Comparison of ENCODE assay signal across 22 cellular contexts in genomic region chr5:53376853-53377252, GRCh38.
"Had no signal": no experiment of that assay in that cellular context is flagged by ENCODE, and none has a peak within 500 bp of the region (broad histone marks: within the 10 kb centered on the region; RNA-seq: fewer than 3 reads in every experiment).

No MANE protein-coding gene starts in this region.

- H3K27me3 ChIP-seq: MG63, SJSA1 had no signal

- H3K36me3 ChIP-seq: SJSA1 had no signal

- H3K27ac ChIP-seq: SJSA1, SK-N-MC had no signal

- H3K9me3 ChIP-seq: SJSA1 had no signal

- DNase-seq: Karpas-422, KG1, MG63, NCI-H1092, NCI-H1105 treated with DMSO at 0.1 percent for 48 hours, NCI-H1417 treated with DMSO at 0.1 percent for 48 hours, NCI-H146, NCI-H1694 treated with DMSO at 0.1 percent for 48 hours, NCI-H1930, NCI-H2081, NCI-H2107, NCI-H2227 treated with DMSO at 0.1 percent for 48 hours, NCI-H446, NCI-H510A, NCI-H524 treated with DMSO at 0.1 percent for 48 hours, NCI-H69, NCI-H774, Right ventricle myocardium superior, RPMI8226, SIG-M5 had no signal

- H3K4me3 ChIP-seq: MG63, SJSA1, SK-N-MC had no signal
